ENCODE assay signal across 10 cellular contexts in genomic region chr9:121692606-121693505, GRCh38. TPM values are rescaled to one million over a fixed set of nuclear protein-coding genes. Genes with fewer than 3 reads are reported as not detected.
DNase-seq lines count a peak whose midpoint lies in the region; ATAC-seq and TF ChIP-seq lines count a peak whose summit lies in the region.
"Had no signal": no experiment of that assay in that cellular context is flagged by ENCODE, and none has a peak within 500 bp of the region (broad histone marks: within the 10 kb centered on the region; RNA-seq: fewer than 3 reads in every experiment).

No MANE protein-coding gene starts in this region.

- ATAC-seq in GM21528 (IDR thresholded peaks at IDR 0.05; ENCODE audit: low FRiP score, unreplicated experiment) (no peak), HG03175 (IDR thresholded peaks at IDR 0.05; ENCODE audit: unreplicated experiment) (no peak)
- ATAC-seq: activated naive CD8-positive, alpha-beta T cell treated with anti-CD3 and anti-CD28 coated beads, Interleukin-2, amount 50 U/mL, for 24 hours had no signal

- TF ChIP-seq POLR2A in uterus (IDR thresholded peaks at IDR 0.05) = no peak

- H3K27ac ChIP-seq in brain microvascular endothelial cell = no peak overlapping the region
- H3K27ac ChIP-seq in uterus = peak overlapping the region; percentile 73 to 81

- intact Hi-C loops in uterus (cut with DNase I; ENCODE audit: low total_unique reads) = no loop called here

- no peaks in the 10 kb centered on the region for H3K36me3 ChIP-seq in brain microvascular endothelial cell (replicated peaks)
- H3K36me3 ChIP-seq in uterus = no peaks in the 10 kb centered on the region

- no peaks in the 10 kb centered on the region for H3K9me3 ChIP-seq in uterus

- no peak overlapping the region for H3K4me3 ChIP-seq in brain microvascular endothelial cell (ENCODE audit: low read depth, low read length)
- H3K4me3 ChIP-seq in uterus = no peak overlapping the region
- H3K4me3 ChIP-seq: SK-N-MC had no signal

- in situ Hi-C loops in brain microvascular endothelial cell (cut with HindIII; ENCODE audit: low pct_ligation_motif_present, low sequenced_read_pairs) = no loop called here

- H3K27me3 ChIP-seq in brain microvascular endothelial cell (replicated peaks) (no peaks in the 10 kb centered on the region), uterus (no peaks in the 10 kb centered on the region)

- H3K4me1 ChIP-seq in uterus = peaks cover 4 to 8% of the 10 kb centered on the region in 2 donors

- TF ChIP-seq CTCF in brain microvascular endothelial cell (IDR thresholded peaks at IDR 0.05; ENCODE audit: low read depth, low read length, missing control alignments) (no peak), uterus (IDR thresholded peaks at IDR 0.05) (no peak)

- DNase-seq in NCI-H82 (lab: John Stamatoyannopoulos, UW) (peak; percentile 52), NCI-H82 treated with DMSO at 0.1 percent for 48 hours (lab: John Stamatoyannopoulos, UW; ENCODE audit: unreplicated experiment) (no peak), brain microvascular endothelial cell (peak; percentile 21), left kidney (ENCODE audit: low read depth, low spot score) (peak; percentile 52), uterus (no peak)
- no peak for DNase-seq in activated naive CD4-positive, alpha-beta T cell (lab: John Stamatoyannopoulos, UW)
- DNase-seq: activated naive CD8-positive, alpha-beta T cell treated with anti-CD3 and anti-CD28 coated beads, Interleukin-2, amount 50 U/mL, for 24 hours had no signal

RNA-seq across cellular contexts. Expression of gene DAB2IP, which starts 41.4 kb away (rescaled TPM):
- total RNA-seq in uterus = 100 to 1,000 TPM in 1 of 4 donors, 10 to 100 TPM in 3; 22.0 to 139 (median 31.6) TPM

Comparison
In these comparisons a context has a peak if more than half of its experiments do, and no peak if none do; other contexts are left out.
1. DNase-seq: peak in NCI-H82 (single experiment), brain microvascular endothelial cell (single experiment) and left kidney (single experiment); none in NCI-H82 treated with DMSO at 0.1 percent for 48 hours (single experiment), uterus (0 of 2) and activated naive CD4-positive, alpha-beta T cell (0 of 4).